Comparison of ENCODE assay signal across 17 cellular contexts in the genomic region with DNA sequence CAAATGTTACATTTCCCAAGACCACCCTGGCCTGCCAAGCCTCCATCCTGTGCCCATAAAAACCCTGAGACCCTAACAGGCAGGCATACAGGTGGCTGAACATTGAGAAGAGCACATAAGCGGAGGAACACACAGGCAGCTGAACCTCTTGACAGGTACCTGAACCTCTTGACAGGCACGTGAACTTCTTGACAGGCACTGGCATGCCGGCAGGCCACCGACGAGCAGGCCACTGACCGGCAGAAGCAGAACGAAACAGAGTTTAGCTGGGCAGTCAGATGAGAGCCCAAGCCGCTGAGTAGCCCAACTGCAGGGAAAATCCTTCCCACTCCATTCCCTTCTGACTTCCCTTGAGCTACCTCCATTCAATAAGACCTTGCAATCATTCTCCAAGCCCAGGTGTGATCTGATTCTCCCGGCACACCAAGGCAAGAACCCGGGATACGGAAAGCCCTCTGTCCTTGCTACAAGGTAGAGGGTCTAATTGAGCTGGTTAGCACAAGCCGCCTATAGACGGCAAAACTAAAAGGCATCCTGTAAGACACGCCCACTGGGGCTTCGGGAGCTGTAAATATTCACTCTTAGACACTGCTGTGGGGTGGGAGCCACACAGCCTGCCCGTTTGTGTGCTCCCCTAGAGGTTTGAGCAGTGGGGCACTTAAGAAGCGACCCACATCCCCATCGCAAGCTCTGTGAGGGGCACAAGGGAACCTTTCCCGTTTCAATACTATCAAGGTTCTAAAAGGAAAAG.
"Had no signal": no experiment of that assay in that cellular context is flagged by ENCODE, and none has a peak within 500 bp of the region (broad histone marks: within the 10 kb centered on the region; RNA-seq: fewer than 3 reads in every experiment).

No MANE protein-coding gene starts in this region.

- DNase-seq: activated CD8-positive, alpha-beta memory T cell treated with anti-CD3 and anti-CD28 coated beads, Interleukin-2, amount 50 U/mL, for 48 hours; activated naive CD4-positive, alpha-beta T cell treated with Interleukin-2 at 50 U/mL for 16 hours; activated T-cell treated with anti-CD3 and anti-CD28 coated beads, Interleukin-2, amount 50 U/mL, for 72 hours; anterior cingulate cortex; cerebellar nuclear complex; effector memory CD8-positive, alpha-beta T cell; foreskin melanocyte; left colon; natural killer cell; nucleus accumbens; stimulated activated CD4-positive, alpha-beta T cell treated with anti-CD3 and anti-CD28 coated beads, Interleukin-2, amount 100 ng/mL, for 48 hours; T-helper 1 cell; T1000 had no signal

- H3K4me1 ChIP-seq: vagina had no signal

- H3K4me3 ChIP-seq: vagina had no signal

- H3K36me3 ChIP-seq: vagina had no signal

- H3K27ac ChIP-seq: epithelial cell of prostate, vagina, VCaP had no signal

- H3K27me3 ChIP-seq: vagina had no signal

- ATAC-seq: activated T-cell treated with anti-CD3 and anti-CD28 coated beads, Interleukin-2, amount 50 U/mL, for 72 hours; effector memory CD8-positive, alpha-beta T cell; left colon; natural killer cell; stimulated activated memory B cell treated with anti-CD40 and anti-IgM and Interleukin-4, amounts not matched to agents 10 μg/mL and 1 μg/mL and 100 μg/mL, for 72 hours had no signal

- H3K9me3 ChIP-seq: vagina had no signal
